ENCODE assay signal across 9 cellular contexts in the genomic region with DNA sequence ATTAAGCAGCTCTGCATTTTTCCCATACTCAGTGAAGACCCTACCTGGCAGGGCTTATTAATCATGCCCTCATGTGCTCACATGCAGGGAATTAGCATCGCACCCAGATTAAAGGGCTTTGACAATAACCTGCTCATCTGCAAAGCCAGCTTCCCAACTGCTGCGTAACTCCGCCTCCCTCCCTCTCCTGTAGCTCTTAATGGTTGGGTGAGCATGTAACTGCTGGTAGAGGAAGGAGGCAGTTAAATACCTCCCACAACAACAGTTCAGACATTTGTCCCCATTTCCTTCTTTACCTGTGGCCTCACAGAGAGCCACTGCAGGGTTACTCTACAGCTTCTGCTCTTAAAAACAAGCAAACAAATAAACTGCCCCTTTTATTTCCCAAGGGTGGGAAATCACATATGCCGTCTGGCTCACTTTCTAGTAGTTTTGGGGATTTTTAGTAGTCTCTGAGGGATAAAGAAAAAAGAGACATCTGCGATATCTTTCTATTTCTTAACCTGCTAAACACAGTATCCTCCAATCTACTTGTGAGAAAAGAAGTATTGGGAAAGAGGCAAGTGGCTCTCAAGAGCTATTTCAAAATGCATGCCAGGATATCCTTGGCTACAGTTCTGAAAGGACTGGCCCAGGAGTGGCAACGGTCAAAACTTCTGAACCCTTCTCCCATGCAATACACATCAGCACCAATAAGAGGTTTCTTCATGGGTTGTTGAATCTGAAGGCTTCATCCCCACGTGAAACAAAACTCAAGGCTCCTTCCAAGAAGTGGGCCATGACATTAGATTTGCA.
DNase-seq lines count a peak whose midpoint lies in the region; ATAC-seq and TF ChIP-seq lines count a peak whose summit lies in the region.
"Had no signal": no experiment of that assay in that cellular context is flagged by ENCODE, and none has a peak within 500 bp of the region (broad histone marks: within the 10 kb centered on the region; RNA-seq: fewer than 3 reads in every experiment).

No MANE protein-coding gene starts in this region.

- no peak for TF ChIP-seq CTCF in OCI-LY7 (conservative IDR thresholded peaks at IDR 0.05; ENCODE audit: low read length)

- peak; percentile 71 for ATAC-seq in GM18909 (IDR thresholded peaks at IDR 0.05; ENCODE audit: poor library complexity, unreplicated experiment)
- ATAC-seq in HG02885 (IDR thresholded peaks at IDR 0.05; ENCODE audit: poor library complexity, unreplicated experiment): peak; percentile 79
- ATAC-seq in left lobe of liver: no peak
- no peak for ATAC-seq in HG03135 (IDR thresholded peaks at IDR 0.05; ENCODE audit: unreplicated experiment)
- ATAC-seq: mucosa of descending colon had no signal

- H3K27ac ChIP-seq in OCI-LY7 (ENCODE audit: low read depth, low read length, poor library complexity, severe bottlenecking) (peak overlapping the region; percentile 80), GM23248 (no peak overlapping the region)

- 56 to 58% methylated on average over 7 of the region's 7 CpGs for WGBS in GM23248 (ENCODE audit: low coverage in 1 of 2, low lambda C conversion rate in 2 of 2, missing lambda C conversion rate in 2 of 2), 2 experiments

- POLR2A ChIA-PET in OCI-LY7 (lab: Charles Lee): interaction anchor here (0.5 to 2.6 kb wide), 13 partner anchors 8 to 204 kb away, joined by 3 to 21 read pairs (median 5); a partner anchor contains a TSS

- H3K9me2 ChIP-seq in OCI-LY7 (ENCODE audit: insufficient read depth, low read length): no peaks in the 10 kb centered on the region
- H3K9me2 ChIP-seq in GM23248 (ENCODE audit: insufficient read depth): no peaks in the 10 kb centered on the region

- H3K4me2 ChIP-seq in OCI-LY7 (ENCODE audit: low read length): peak overlapping the region; percentile 86
- H3K4me2 ChIP-seq in GM23248 (ENCODE audit: unreplicated experiment): no peak overlapping the region

- H3K4me1 ChIP-seq in OCI-LY7 (ENCODE audit: insufficient read depth, low read length, poor library complexity, severe bottlenecking): peaks cover 69% of the 10 kb centered on the region
- H3K4me1 ChIP-seq in GM23248 (ENCODE audit: insufficient read depth): peaks cover 17% of the 10 kb centered on the region

- intact Hi-C loops in OCI-LY7 (cut with micrococcal nuclease; ENCODE audit: unreplicated experiment) (loop anchor here (2.0 kb wide), 1 partner anchor 34 kb away; no protein-coding TSS in a partner anchor), posterior cingulate gyrus (cut with DNase I) (no loop called here)

- no peak overlapping the region for H3K9ac ChIP-seq in GM23248

- BruUV-seq in OCI-LY7 (replicated peaks; lab: Mats Ljungman, UMichigan): no TSS peak

- in situ Hi-C loops in GM23248 (cut with MboI): no loop called here

- H3K27me3 ChIP-seq in GM23248 (replicated peaks; ENCODE audit: insufficient read depth): peaks cover 29% of the 10 kb centered on the region

- H4K20me1 ChIP-seq in OCI-LY7 (ENCODE audit: insufficient read depth, low read length) (no peaks in the 10 kb centered on the region), GM23248 (ENCODE audit: insufficient read depth) (no peaks in the 10 kb centered on the region)

- CTCF ChIA-PET in OCI-LY7 (lab: Charles Lee; ENCODE audit: unreplicated experiment): interaction anchor here (1.4 kb wide), 1 partner anchor 203 kb away, joined by 4 read pairs; no protein-coding TSS in a partner anchor

- H2AFZ ChIP-seq in OCI-LY7 (ENCODE audit: low read length): peak overlapping the region; percentile 59
- H2AFZ ChIP-seq in GM23248: no peak overlapping the region

- H3K4me3 ChIP-seq in OCI-LY7 (ENCODE audit: low read depth, low read length, poor library complexity, severe bottlenecking) (peak overlapping the region; percentile 37), GM23248 (no peak overlapping the region)
- H3K4me3 ChIP-seq: mucosa of descending colon had no signal

- H3K9me3 ChIP-seq in OCI-LY7 (ENCODE audit: low read length): no peaks in the 10 kb centered on the region
- no peaks in the 10 kb centered on the region for H3K9me3 ChIP-seq in GM23248 (ENCODE audit: low read depth)
- H3K9me3 ChIP-seq: mucosa of descending colon had no signal

- no peaks in the 10 kb centered on the region for H3K79me2 ChIP-seq in OCI-LY7 (ENCODE audit: insufficient read depth, low read depth, low read length)
- no peaks in the 10 kb centered on the region for H3K79me2 ChIP-seq in GM23248 (ENCODE audit: insufficient read depth)

- H3F3A ChIP-seq in GM23248 (ENCODE audit: insufficient read depth): peaks cover 7% of the 10 kb centered on the region

- no peaks in the 10 kb centered on the region for H3K36me3 ChIP-seq in OCI-LY7 (ENCODE audit: insufficient read depth, low read length)
- H3K36me3 ChIP-seq in GM23248 (ENCODE audit: low read depth): no peaks in the 10 kb centered on the region

- DNase-seq in OCI-LY7 (ENCODE audit: low spot score) (peak; percentile 87), posterior cingulate gyrus (peak in 6 of 10 donors; percentile 13 to 83 (median 42)), left lobe of liver (ENCODE audit: low spot score) (no peak), GM23248 (no peak)
- DNase-seq: activated CD4-positive, alpha-beta T cell treated with anti-CD3 and anti-CD28 coated beads, Interleukin-2, amount 10 ng/mL, durations not matched to agents 24 days and 14 days; mucosa of descending colon had no signal

Comparison
In these comparisons a context has a peak if more than half of its experiments do, and no peak if none do; other contexts are left out.
1. ATAC-seq: peak in GM18909 (single experiment) and HG02885 (single experiment); none in left lobe of liver (single experiment) and HG03135 (single experiment).
2. DNase-seq: peak in OCI-LY7 (single experiment) and posterior cingulate gyrus (6 of 10); none in left lobe of liver (single experiment) and GM23248 (single experiment).